ENCODE assay signal across 14 cellular contexts in the genomic region with DNA sequence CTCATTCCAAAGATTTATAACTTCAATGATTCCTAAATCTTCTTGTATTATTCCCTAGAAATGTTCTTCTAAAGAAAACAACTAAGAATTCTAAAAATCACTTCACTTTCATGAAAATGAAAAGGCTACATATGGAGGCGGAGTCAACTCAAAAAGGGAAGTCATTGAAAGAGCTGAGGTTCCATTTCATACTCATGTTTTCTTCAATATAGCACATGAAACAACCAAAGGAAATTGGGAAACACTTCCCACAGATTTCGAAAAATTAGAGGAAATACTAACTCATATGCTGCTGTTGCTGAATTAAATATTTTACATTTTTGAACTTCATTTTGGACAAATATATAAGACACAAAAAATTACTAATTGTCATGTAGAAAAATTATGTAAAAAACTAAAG. TPM values are rescaled to one million over a fixed set of nuclear protein-coding genes. Genes with fewer than 3 reads are reported as not detected.
DNase-seq lines count a peak whose midpoint lies in the region; ATAC-seq and TF ChIP-seq lines count a peak whose summit lies in the region.
"Had no signal": no experiment of that assay in that cellular context is flagged by ENCODE, and none has a peak within 500 bp of the region (broad histone marks: within the 10 kb centered on the region; RNA-seq: fewer than 3 reads in every experiment).

A gene (minus strand): TSS at position 92 of the 400 bp plus-strand sequence. CDS start 87 bp downstream, at position 5.

- H3K4me1 ChIP-seq in body of pancreas (no peaks in the 10 kb centered on the region), subcutaneous abdominal adipose tissue (ENCODE audit: control insufficient read depth in 5 of 5, insufficient read depth in 5 of 5, low read length in 5 of 5) (no peaks in the 10 kb centered on the region)
- H3K4me1 ChIP-seq in effector memory CD4-positive, alpha-beta T cell (ENCODE audit: control insufficient read depth, insufficient read depth, low read length, poor library complexity, severe bottlenecking), result no peaks in the 10 kb centered on the region
- H3K4me1 ChIP-seq: SJCRH30 had no signal

- no peaks in the 10 kb centered on the region for H3K9me3 ChIP-seq in body of pancreas
- H3K9me3 ChIP-seq in subcutaneous abdominal adipose tissue (ENCODE audit: control insufficient read depth in 5 of 5, low read length in 5 of 5), result no peaks in the 10 kb centered on the region
- H3K9me3 ChIP-seq in effector memory CD4-positive, alpha-beta T cell (ENCODE audit: control insufficient read depth, low read length), result no peaks in the 10 kb centered on the region
- H3K9me3 ChIP-seq: SJCRH30 had no signal

- peak within 1 kb of the TSS in 3 of 5 donors; percentile 26 to 55 (median 42) for H3K9ac ChIP-seq in subcutaneous abdominal adipose tissue (ENCODE audit: low read length in 5 of 5)

- 53 to 58% methylated on average over 2 of the region's 2 CpGs for WGBS in body of pancreas, 2 donors
- WGBS in lower leg skin, 2 donors, result 70 to 71% methylated on average over 2 of the region's 2 CpGs

- intact Hi-C loops in body of pancreas (cut with DNase I), result no loop called here
- intact Hi-C loops in lower leg skin (cut with DNase I; ENCODE audit: low total_unique reads), result no loop called here

- H3K27ac ChIP-seq in body of pancreas, result peak within 1 kb of the TSS in 1 of 4 donors; percentile 46
- H3K27ac ChIP-seq in subcutaneous abdominal adipose tissue (ENCODE audit: low read depth, low read length), result no peak within 1 kb of the TSS
- H3K27ac ChIP-seq in effector memory CD4-positive, alpha-beta T cell (ENCODE audit: insufficient read depth, low read length, poor library complexity, severe bottlenecking), result no peak within 1 kb of the TSS
- H3K27ac ChIP-seq: SJCRH30 had no signal

- no peak within 1 kb of the TSS for H3K4me3 ChIP-seq in body of pancreas
- no peak within 1 kb of the TSS for H3K4me3 ChIP-seq in lower leg skin (ENCODE audit: low read depth, poor library complexity, severe bottlenecking)
- peak within 1 kb of the TSS; percentile 8 to 60 (median 42) for H3K4me3 ChIP-seq in subcutaneous abdominal adipose tissue (ENCODE audit: low read depth in 1 of 5, low read length in 5 of 5)
- H3K4me3 ChIP-seq in effector memory CD4-positive, alpha-beta T cell (ENCODE audit: insufficient read depth, low read depth, low read length, poor library complexity, severe bottlenecking), result no peak within 1 kb of the TSS
- H3K4me3 ChIP-seq: SJCRH30 had no signal

- TF ChIP-seq POLR2A in body of pancreas (IDR thresholded peaks at IDR 0.05) (no peak), lower leg skin (IDR thresholded peaks at IDR 0.05) (no peak)

- DNase-seq in KBM-7 (peak; percentile 43), body of pancreas (no peak), lower leg skin (ENCODE audit: low spot score in 2 of 2) (no peak), GM19238 (ENCODE audit: insufficient read length, low spot score) (no peak), GM03348 (ENCODE audit: low spot score) (no peak)
- DNase-seq in stimulated activated CD4-positive, alpha-beta T cell treated with anti-CD3 and anti-CD28 coated beads, Interleukin-4, amount 100 ng/mL, for 4 hours, result no peak
- no peak for DNase-seq in effector memory CD4-positive, alpha-beta T cell
- DNase-seq: activated T-cell treated with anti-CD3 and anti-CD28 coated beads for 4 hours, NCI-H146, NCI-H69, SJCRH30 had no signal

- no peaks in the 10 kb centered on the region for H3K27me3 ChIP-seq in body of pancreas
- H3K27me3 ChIP-seq in subcutaneous abdominal adipose tissue (ENCODE audit: control insufficient read depth in 5 of 5, insufficient read depth in 4 of 5, low read length in 5 of 5), result no peaks in the 10 kb centered on the region
- no peaks in the 10 kb centered on the region for H3K27me3 ChIP-seq in effector memory CD4-positive, alpha-beta T cell (replicated peaks; ENCODE audit: control insufficient read depth, insufficient read depth, low read length, poor library complexity, severe bottlenecking)
- H3K27me3 ChIP-seq: SJCRH30 had no signal

- no peak for ATAC-seq in body of pancreas
- ATAC-seq: WTC11 had no signal

- in situ Hi-C loops in KBM-7 (cut with MboI; ENCODE audit: low pct_unique_long_range_greater_than_20kb, low sequenced_read_pairs), result no loop called here

- H3K36me3 ChIP-seq in body of pancreas (replicated peaks in 1 of 2; ENCODE audit: insufficient read depth in 1 of 2, low read depth in 2 of 2) (no peaks in the 10 kb centered on the region), subcutaneous abdominal adipose tissue (ENCODE audit: control insufficient read depth in 5 of 5, insufficient read depth in 5 of 5, low read length in 5 of 5) (no peaks in the 10 kb centered on the region)
- H3K36me3 ChIP-seq in effector memory CD4-positive, alpha-beta T cell (ENCODE audit: control insufficient read depth, insufficient read depth, low read length), result no peaks in the 10 kb centered on the region
- H3K36me3 ChIP-seq: SJCRH30 had no signal

- no peak for TF ChIP-seq CTCF in body of pancreas (IDR thresholded peaks at IDR 0.05)
- no peak for TF ChIP-seq CTCF in lower leg skin (IDR thresholded peaks at IDR 0.05)

RNA-seq across cellular contexts. Expression of the gene that starts here (rescaled TPM):
- 10 to 100 TPM; 19.4 to 85.6 TPM for total RNA-seq in body of pancreas
- total RNA-seq in lower leg skin, result 10 to 100 TPM; 13.3 to 64.0 (median 37.6) TPM
- total RNA-seq: renal cortical epithelial cell, SJCRH30 had no signal

Comparison
In these comparisons a context has a peak if more than half of its experiments do, and no peak if none do; other contexts are left out.
1. H3K4me3 ChIP-seq: peak in subcutaneous abdominal adipose tissue (5 of 5); none in body of pancreas (0 of 2), lower leg skin (single experiment) and effector memory CD4-positive, alpha-beta T cell (single experiment).